In genomic region chr1:102434421-102434820, GRCh38 we compare ENCODE assay signal across 8 cellular contexts.
DNase-seq lines count a peak whose midpoint lies in the region; ATAC-seq, FAIRE-seq and TF ChIP-seq lines count a peak whose summit lies in the region.

No MANE protein-coding gene starts in this region.

- no peak overlapping the region for H3K4me2 ChIP-seq in endothelial cell of umbilical vein (ENCODE audit: insufficient read depth, low read length)

- H3K9ac ChIP-seq in endothelial cell of umbilical vein (replicated peaks; ENCODE audit: extremely low read depth, insufficient read depth, low read length) = no peak overlapping the region

- H4K20me1 ChIP-seq in endothelial cell of umbilical vein (replicated peaks; ENCODE audit: control insufficient read depth, extremely low read depth, insufficient read depth, low read length) = no peaks in the 10 kb centered on the region

- TF ChIP-seq POLR2A in endothelial cell of umbilical vein (IDR thresholded peaks at IDR 0.05; ENCODE audit: low read depth, low read length) = no peak

- peak; percentile 78 for TF ChIP-seq CTCF in C4-2B (conservative IDR thresholded peaks at IDR 0.05)
- peak; percentile 45 to 53 for TF ChIP-seq CTCF in endothelial cell of umbilical vein (IDR thresholded peaks at IDR 0.05; ENCODE audit: extremely low read depth in 1 of 2, insufficient read depth in 1 of 2, low read depth in 1 of 2, low read length in 2 of 2)

- no peaks in the 10 kb centered on the region for H3K36me3 ChIP-seq in endothelial cell of umbilical vein (ENCODE audit: control insufficient read depth in 2 of 2, extremely low read depth in 1 of 2, insufficient read depth in 2 of 2, low read length in 2 of 2)

- intact Hi-C loops in endothelial cell of umbilical vein (cut with micrococcal nuclease) = loop anchor here (1.0 kb wide), 4 partner anchors 614 to 914 kb away; no protein-coding TSS in a partner anchor
- intact Hi-C loops in activated CD4-positive, alpha-beta memory T cell treated with anti-CD3 and anti-CD28 coated beads for 36 hours (cut with micrococcal nuclease) = loop anchor here (5.0 kb wide), 1 partner anchor 912 kb away; no protein-coding TSS in a partner anchor

- dilution Hi-C loops in endothelial cell of umbilical vein (cut with MboI; ENCODE audit: extremely low pct_ligation_motif_present, low sequenced_read_pairs) = no loop called here

- H3K4me3 Mint-ChIP-seq in natural killer cell treated with Interleukin-12 subunit alpha and Interleukin-12 subunit beta and Interleukin-15 and Interleukin-18, amount 100 ng/mL, for 72 hours = no peak overlapping the region
- H3K4me3 Mint-ChIP-seq in activated CD4-positive, alpha-beta memory T cell treated with anti-CD3 and anti-CD28 coated beads for 36 hours = no peak overlapping the region

- H3K36me3 Mint-ChIP-seq in natural killer cell treated with Interleukin-12 subunit alpha and Interleukin-12 subunit beta and Interleukin-15 and Interleukin-18, amount 100 ng/mL, for 72 hours = no peaks in the 10 kb centered on the region
- no peaks in the 10 kb centered on the region for H3K36me3 Mint-ChIP-seq in activated CD4-positive, alpha-beta memory T cell treated with anti-CD3 and anti-CD28 coated beads for 36 hours

- H3K4me3 ChIP-seq in endothelial cell of umbilical vein (replicated peaks in 1 of 3; ENCODE audit: insufficient read depth in 1 of 3, low read depth in 1 of 3, low read length in 3 of 3) = no peak overlapping the region

- no TSS peak for BruUV-seq in endothelial cell of umbilical vein (replicated peaks; lab: Mats Ljungman, UMichigan)

- no peaks in the 10 kb centered on the region for H3K27me3 ChIP-seq in endothelial cell of umbilical vein (ENCODE audit: control insufficient read depth in 2 of 2, insufficient read depth in 2 of 2, low read length in 2 of 2)

- H3K27ac ChIP-seq in C4-2B (no peak overlapping the region), endothelial cell of umbilical vein (ENCODE audit: insufficient read depth, low read depth, low read length) (no peak overlapping the region)

- CTCF ChIA-PET in endothelial cell of umbilical vein (lab: Charles Lee) = interaction anchor here (0.9 to 1.8 kb wide), 3 partner anchors 536 to 929 kb away, joined by 3 to 9 read pairs (median 4); no protein-coding TSS in a partner anchor
- CTCF ChIA-PET in activated CD4-positive, alpha-beta memory T cell treated with anti-CD3 and anti-CD28 coated beads for 36 hours (lab: Charles Lee) = no interaction called here

- no peak overlapping the region for H2AFZ ChIP-seq in endothelial cell of umbilical vein (ENCODE audit: low read depth, low read length)

- ATAC-seq in GM18867 (IDR thresholded peaks at IDR 0.05; ENCODE audit: unreplicated experiment) = peak; percentile 57
- no peak for ATAC-seq in GM18519 (IDR thresholded peaks at IDR 0.05; ENCODE audit: low FRiP score, unreplicated experiment)
- ATAC-seq in natural killer cell treated with Interleukin-12 subunit alpha and Interleukin-12 subunit beta and Interleukin-15 and Interleukin-18, amount 100 ng/mL, for 72 hours = no peak

- H3K27ac Mint-ChIP-seq in natural killer cell treated with Interleukin-12 subunit alpha and Interleukin-12 subunit beta and Interleukin-15 and Interleukin-18, amount 100 ng/mL, for 72 hours = no peak overlapping the region
- H3K27ac Mint-ChIP-seq in activated CD4-positive, alpha-beta memory T cell treated with anti-CD3 and anti-CD28 coated beads for 36 hours = no peak overlapping the region

- DNase-seq in NCI-H1694 treated with DMSO at 0.1 percent for 48 hours (lab: John Stamatoyannopoulos, UW) (peak; percentile 47), endothelial cell of umbilical vein (ENCODE audit: low read depth, low spot score) (peak; percentile 11), kidney tubule cell (ENCODE audit: low spot score) (no peak)
- DNase-seq in natural killer cell treated with Interleukin-12 subunit alpha and Interleukin-12 subunit beta and Interleukin-15 and Interleukin-18, amount 100 ng/mL, for 72 hours (ENCODE audit: low spot score) = no peak
- no peak for DNase-seq in activated CD4-positive, alpha-beta memory T cell treated with anti-CD3 and anti-CD28 coated beads for 36 hours

- no peaks in the 10 kb centered on the region for H3K4me1 ChIP-seq in endothelial cell of umbilical vein (ENCODE audit: control insufficient read depth, extremely low read depth, insufficient read depth, low read length)

- no peaks in the 10 kb centered on the region for H3K9me1 ChIP-seq in endothelial cell of umbilical vein (replicated peaks; ENCODE audit: control insufficient read depth, extremely low read depth, insufficient read depth, low read length)

- no peaks in the 10 kb centered on the region for H3K4me1 Mint-ChIP-seq in natural killer cell treated with Interleukin-12 subunit alpha and Interleukin-12 subunit beta and Interleukin-15 and Interleukin-18, amount 100 ng/mL, for 72 hours (ENCODE audit: low read depth in 2 of 2)
- no peaks in the 10 kb centered on the region for H3K4me1 Mint-ChIP-seq in activated CD4-positive, alpha-beta memory T cell treated with anti-CD3 and anti-CD28 coated beads for 36 hours (ENCODE audit: low read depth)

- no peaks in the 10 kb centered on the region for H3K9me3 ChIP-seq in endothelial cell of umbilical vein (replicated peaks; ENCODE audit: control insufficient read depth, insufficient read depth, low read length)

- H3K9me3 Mint-ChIP-seq in natural killer cell treated with Interleukin-12 subunit alpha and Interleukin-12 subunit beta and Interleukin-15 and Interleukin-18, amount 100 ng/mL, for 72 hours = peaks cover 4% of the 10 kb centered on the region
- peaks cover 4% of the 10 kb centered on the region for H3K9me3 Mint-ChIP-seq in activated CD4-positive, alpha-beta memory T cell treated with anti-CD3 and anti-CD28 coated beads for 36 hours

- no peaks in the 10 kb centered on the region for H3K79me2 ChIP-seq in endothelial cell of umbilical vein (ENCODE audit: control insufficient read depth, insufficient read depth, low read length)

- POLR2A ChIA-PET in endothelial cell of umbilical vein (lab: Charles Lee) = no interaction called here
- POLR2A ChIA-PET in activated CD4-positive, alpha-beta memory T cell treated with anti-CD3 and anti-CD28 coated beads for 36 hours (lab: Charles Lee) = no interaction called here

- peak; percentile 89 for FAIRE-seq in endothelial cell of umbilical vein (lab: Jason Lieb, UNC)

- no peaks in the 10 kb centered on the region for H3K27me3 Mint-ChIP-seq in natural killer cell treated with Interleukin-12 subunit alpha and Interleukin-12 subunit beta and Interleukin-15 and Interleukin-18, amount 100 ng/mL, for 72 hours
- H3K27me3 Mint-ChIP-seq in activated CD4-positive, alpha-beta memory T cell treated with anti-CD3 and anti-CD28 coated beads for 36 hours = no peaks in the 10 kb centered on the region

TF ChIP-seq in endothelial cell of umbilical vein, 7 proteins besides CTCF, POLR2A, EP300 and RAD21:
- TF ChIP-seq MAX (IDR thresholded peaks at IDR 0.05; ENCODE audit: insufficient read depth, insufficient read length) (no peak), POLR2AphosphoS5 (IDR thresholded peaks at IDR 0.05; ENCODE audit: insufficient read depth, low read depth, low read length) (no peak), FOS (IDR thresholded peaks at IDR 0.05; ENCODE audit: borderline replicate concordance, insufficient read depth, low read length) (no peak), JUN (IDR thresholded peaks at IDR 0.05; ENCODE audit: borderline replicate concordance, insufficient read depth, insufficient read length, low read depth) (no peak), MYC (IDR thresholded peaks at IDR 0.05; ENCODE audit: low read depth, low read length) (no peak), EZH2 (IDR thresholded peaks at IDR 0.05; ENCODE audit: borderline replicate concordance, low read depth, low read length, severe bottlenecking) (no peak), GATA2 (IDR thresholded peaks at IDR 0.05; ENCODE audit: insufficient read depth, insufficient read length, low read depth, low read length) (no peak)

Comparison
In these comparisons a context has a peak if more than half of its experiments do, and no peak if none do; other contexts are left out.
1. DNase-seq: peak in NCI-H1694 treated with DMSO at 0.1 percent for 48 hours (single experiment) and endothelial cell of umbilical vein (single experiment); none in kidney tubule cell (single experiment), natural killer cell treated with Interleukin-12 subunit alpha and Interleukin-12 subunit beta and Interleukin-15 and Interleukin-18, amount 100 ng/mL, for 72 hours (single experiment) and activated CD4-positive, alpha-beta memory T cell treated with anti-CD3 and anti-CD28 coated beads for 36 hours (single experiment).